ENCODE assay signal across 10 cellular contexts in the genomic region with DNA sequence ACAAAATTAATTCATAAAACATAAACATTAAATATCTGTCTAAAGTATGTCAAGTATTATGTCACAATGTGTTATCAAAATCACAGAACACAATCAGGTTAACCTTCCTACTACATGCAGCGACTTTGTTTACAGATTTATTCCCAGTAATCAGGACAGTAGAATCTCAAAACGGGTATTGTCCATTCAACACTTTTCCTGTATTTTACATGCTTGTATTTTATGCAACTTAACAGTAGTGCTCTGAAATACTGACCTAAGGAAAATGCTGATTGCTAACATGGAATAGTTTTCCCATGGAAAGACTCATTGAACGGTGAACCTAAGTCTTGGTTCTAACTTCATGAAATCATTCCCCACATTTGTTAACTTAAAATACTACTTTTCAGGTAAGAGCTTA. TPM values are rescaled to one million over a fixed set of nuclear protein-coding genes. Genes with fewer than 3 reads are reported as not detected.
A peak's percentile ranks its signal among the peaks of the same experiment; 100 is the strongest.
DNase-seq lines count a peak whose midpoint lies in the region; FAIRE-seq and TF ChIP-seq lines count a peak whose summit lies in the region.
"Had no signal": no experiment of that assay in that cellular context is flagged by ENCODE, and none has a peak within 500 bp of the region (broad histone marks: within the 10 kb centered on the region; RNA-seq: fewer than 3 reads in every experiment).

No MANE protein-coding gene starts in this region.

- no peak overlapping the region for H3K27ac Mint-ChIP-seq in activated CD4-positive, alpha-beta T cell treated with anti-CD3 and anti-CD28 coated beads, Interleukin-2, amount 10 ng/mL, durations not matched to agents 7 days and 5 days
- H3K27ac Mint-ChIP-seq in activated naive CD8-positive, alpha-beta T cell treated with anti-CD3 and anti-CD28 coated beads for 36 hours: peak overlapping the region; percentile 99

- TF ChIP-seq CTCF in kidney (IDR thresholded peaks at IDR 0.05; ENCODE audit: borderline replicate concordance, extremely low read depth, insufficient read depth) (no peak), suprapubic skin (IDR thresholded peaks at IDR 0.05) (no peak), D721Med (IDR thresholded peaks at IDR 0.05; ENCODE audit: insufficient read depth, missing control alignments) (no peak)

- peak overlapping the region; percentile 93 for H3K4me3 Mint-ChIP-seq in activated CD4-positive, alpha-beta T cell treated with anti-CD3 and anti-CD28 coated beads, Interleukin-2, amount 10 ng/mL, durations not matched to agents 7 days and 5 days
- H3K4me3 Mint-ChIP-seq in activated naive CD8-positive, alpha-beta T cell treated with anti-CD3 and anti-CD28 coated beads for 36 hours: peak overlapping the region; percentile 98

- no peak for TF ChIP-seq POLR2A in suprapubic skin (IDR thresholded peaks at IDR 0.05)

- H3K36me3 ChIP-seq in kidney (ENCODE audit: control insufficient read depth in 1 of 2, insufficient read depth in 2 of 2, low read length in 2 of 2): peaks cover 16 to 22% of the 10 kb centered on the region in 2 donors
- peaks cover 31% of the 10 kb centered on the region for H3K36me3 ChIP-seq in suprapubic skin

- intact Hi-C loops in kidney (cut with DNase I): no loop called here

- H3K27ac ChIP-seq in kidney (ENCODE audit: low read depth in 2 of 2, low read length in 2 of 2) (no peak overlapping the region), suprapubic skin (no peak overlapping the region)

- TF ChIP-seq EP300 in suprapubic skin (IDR thresholded peaks at IDR 0.05): no peak

- H3K9me3 ChIP-seq in kidney (ENCODE audit: control insufficient read depth in 1 of 2, low read length in 2 of 2) (no peaks in the 10 kb centered on the region), suprapubic skin (no peaks in the 10 kb centered on the region)

- no peaks in the 10 kb centered on the region for H3K9me3 Mint-ChIP-seq in activated CD4-positive, alpha-beta T cell treated with anti-CD3 and anti-CD28 coated beads, Interleukin-2, amount 10 ng/mL, durations not matched to agents 7 days and 5 days
- no peaks in the 10 kb centered on the region for H3K9me3 Mint-ChIP-seq in activated naive CD8-positive, alpha-beta T cell treated with anti-CD3 and anti-CD28 coated beads for 36 hours

- H3K4me1 ChIP-seq in kidney (ENCODE audit: control insufficient read depth in 1 of 2, insufficient read depth in 1 of 2, low read depth in 1 of 2, low read length in 2 of 2) (peaks cover 0 to 7% of the 10 kb centered on the region in 2 donors), suprapubic skin (peaks cover 38% of the 10 kb centered on the region)

- WGBS in suprapubic skin: 6% methylated on average over 3 of the region's 3 CpGs

- CTCF ChIA-PET in activated CD4-positive, alpha-beta T cell treated with anti-CD3 and anti-CD28 coated beads, Interleukin-2, amount 10 ng/mL, durations not matched to agents 7 days and 5 days (lab: Charles Lee): interaction anchor here (0.8 to 1.5 kb wide), 5 partner anchors 10 to 215 kb away, joined by 3 read pairs; no protein-coding TSS in a partner anchor

- DNase-seq in activated CD4-positive, alpha-beta T cell treated with anti-CD3 and anti-CD28 coated beads, Interleukin-2, amount 10 ng/mL, durations not matched to agents 7 days and 5 days: no peak
- no peak for DNase-seq in activated CD4-positive, alpha-beta T cell treated with anti-CD3 and anti-CD28 coated beads, Interleukin-2, amount 50 U/mL, for 4 hours
- no peak for DNase-seq in activated naive CD8-positive, alpha-beta T cell treated with anti-CD3 and anti-CD28 coated beads for 36 hours
- no peak for DNase-seq in kidney
- no peak for DNase-seq in suprapubic skin (ENCODE audit: low spot score in 2 of 2)
- DNase-seq in D721Med (ENCODE audit: insufficient read length, low spot score): no peak
- no peak for DNase-seq in NCI-H146 (lab: John Stamatoyannopoulos, UW)
- no peak for DNase-seq in LoVo (ENCODE audit: low spot score)
- DNase-seq: C1 segment of cervical spinal cord, occipital lobe had no signal

- peak overlapping the region; percentile 71 to 90 for H3K9ac ChIP-seq in kidney (ENCODE audit: low read length in 2 of 2)

- H3K4me1 Mint-ChIP-seq in activated CD4-positive, alpha-beta T cell treated with anti-CD3 and anti-CD28 coated beads, Interleukin-2, amount 10 ng/mL, durations not matched to agents 7 days and 5 days: peaks cover 53% of the 10 kb centered on the region
- peaks cover 50% of the 10 kb centered on the region for H3K4me1 Mint-ChIP-seq in activated naive CD8-positive, alpha-beta T cell treated with anti-CD3 and anti-CD28 coated beads for 36 hours

- H3K36me3 Mint-ChIP-seq in activated CD4-positive, alpha-beta T cell treated with anti-CD3 and anti-CD28 coated beads, Interleukin-2, amount 10 ng/mL, durations not matched to agents 7 days and 5 days (ENCODE audit: low read depth): peaks cover 64% of the 10 kb centered on the region
- peaks cover 78% of the 10 kb centered on the region for H3K36me3 Mint-ChIP-seq in activated naive CD8-positive, alpha-beta T cell treated with anti-CD3 and anti-CD28 coated beads for 36 hours

- H3K4me3 ChIP-seq in kidney (ENCODE audit: low read length in 2 of 2) (peak overlapping the region; percentile 85 to 98), suprapubic skin (peak overlapping the region; percentile 90)

- POLR2A ChIA-PET in activated CD4-positive, alpha-beta T cell treated with anti-CD3 and anti-CD28 coated beads, Interleukin-2, amount 10 ng/mL, durations not matched to agents 7 days and 5 days (lab: Charles Lee): no interaction called here

- no peaks in the 10 kb centered on the region for H3K27me3 ChIP-seq in suprapubic skin

- H3K27me3 Mint-ChIP-seq in activated CD4-positive, alpha-beta T cell treated with anti-CD3 and anti-CD28 coated beads, Interleukin-2, amount 10 ng/mL, durations not matched to agents 7 days and 5 days: no peaks in the 10 kb centered on the region
- H3K27me3 Mint-ChIP-seq in activated naive CD8-positive, alpha-beta T cell treated with anti-CD3 and anti-CD28 coated beads for 36 hours: peaks cover 5% of the 10 kb centered on the region

- FAIRE-seq in kidney (lab: Jason Lieb, UNC): no peak
- FAIRE-seq in D721Med (lab: Jason Lieb, UNC): no peak

RNA-seq across cellular contexts. Expression of gene SERBP1, which starts 2.3 kb away (rescaled TPM):
- total RNA-seq in activated CD4-positive, alpha-beta T cell treated with anti-CD3 and anti-CD28 coated beads, Interleukin-2, amount 10 ng/mL, durations not matched to agents 7 days and 5 days: 100 to 1,000 TPM; 245 to 253 TPM
- total RNA-seq in activated naive CD8-positive, alpha-beta T cell treated with anti-CD3 and anti-CD28 coated beads for 36 hours: 100 to 1,000 TPM; 624 to 628 TPM
- total RNA-seq in kidney (151 TPM), suprapubic skin (100 to 1,000 TPM; 188 to 330 (median 233) TPM)
- 103 TPM for polyA plus RNA-seq in kidney (ENCODE audit: insufficient read depth, low read depth, low replicate concordance)
